In genomic region chr22:24482586-24482985, GRCh38 we compare ENCODE assay signal across 12 cellular contexts. TPM values are rescaled to one million over a fixed set of nuclear protein-coding genes. Genes with fewer than 3 reads are reported as not detected.
DNase-seq lines count a peak whose midpoint lies in the region; ATAC-seq, FAIRE-seq and TF ChIP-seq lines count a peak whose summit lies in the region.
"Had no signal": no experiment of that assay in that cellular context is flagged by ENCODE, and none has a peak within 500 bp of the region (broad histone marks: within the 10 kb centered on the region; RNA-seq: fewer than 3 reads in every experiment).

No MANE protein-coding gene starts in this region.

- DNase-seq in natural killer cell treated with Interleukin-12 subunit alpha and Interleukin-12 subunit beta and Interleukin-15 and Interleukin-18, amount 100 ng/mL, for 72 hours (ENCODE audit: low spot score), result no peak
- no peak for DNase-seq in natural killer cell
- peak; percentile 57 for DNase-seq in RCC 7860 (ENCODE audit: low spot score)
- DNase-seq in fibroblast of pulmonary artery (ENCODE audit: low read depth), result peak; percentile 78
- DNase-seq in Peyer's patch, result no peak
- DNase-seq in vagina (ENCODE audit: extremely low spot score in 2 of 2), result no peak
- DNase-seq: activated CD4-positive, alpha-beta T cell treated with anti-CD3 and anti-CD28 coated beads for 4 hours had no signal

- no peaks in the 10 kb centered on the region for H3K27me3 Mint-ChIP-seq in natural killer cell treated with Interleukin-12 subunit alpha and Interleukin-12 subunit beta and Interleukin-15 and Interleukin-18, amount 100 ng/mL, for 72 hours
- peaks cover 0 to 2% of the 10 kb centered on the region in 2 donors for H3K27me3 Mint-ChIP-seq in natural killer cell (ENCODE audit: low read depth in 2 of 2)
- H3K27me3 Mint-ChIP-seq in stimulated activated memory B cell treated with anti-CD40 and anti-IgM and Interleukin-4, amounts not matched to agents 10 μg/mL and 1 μg/mL and 100 μg/mL, for 72 hours, result no peaks in the 10 kb centered on the region
- H3K27me3 Mint-ChIP-seq: dendritic cell treated with granulocyte-macrophage colony-stimulating factor and Interleukin-4, amounts not matched to agents 40 ng/mL and 50 ng/mL, for 4 days; stimulated activated naive CD8-positive, alpha-beta T cell treated with anti-CD3 and anti-CD28 coated beads, Interleukin-15, Interleukin-2, amounts not matched to agents 100 ng/mL and 50 ng/mL, for 24 hours had no signal

- peak overlapping the region; percentile 7 for H3K4me3 Mint-ChIP-seq in natural killer cell treated with Interleukin-12 subunit alpha and Interleukin-12 subunit beta and Interleukin-15 and Interleukin-18, amount 100 ng/mL, for 72 hours
- H3K4me3 Mint-ChIP-seq in natural killer cell, result no peak overlapping the region
- H3K4me3 Mint-ChIP-seq in stimulated activated memory B cell treated with anti-CD40 and anti-IgM and Interleukin-4, amounts not matched to agents 10 μg/mL and 1 μg/mL and 100 μg/mL, for 72 hours, result no peak overlapping the region
- H3K4me3 Mint-ChIP-seq: dendritic cell treated with granulocyte-macrophage colony-stimulating factor and Interleukin-4, amounts not matched to agents 40 ng/mL and 50 ng/mL, for 4 days; stimulated activated naive CD8-positive, alpha-beta T cell treated with anti-CD3 and anti-CD28 coated beads, Interleukin-15, Interleukin-2, amounts not matched to agents 100 ng/mL and 50 ng/mL, for 24 hours had no signal

- peak; percentile 70 for FAIRE-seq in RCC 7860 (lab: Jason Lieb, UNC)

- H3K4me1 ChIP-seq in Peyer's patch (no peaks in the 10 kb centered on the region), vagina (peaks cover 8% of the 10 kb centered on the region)
- H3K4me1 ChIP-seq: parathyroid adenoma had no signal

- intact Hi-C loops in natural killer cell (cut with micrococcal nuclease) (no loop called here), vagina (cut with DNase I) (no loop called here)

- H3K27me3 ChIP-seq in Peyer's patch (no peaks in the 10 kb centered on the region), vagina (no peaks in the 10 kb centered on the region)

- no peak overlapping the region for H3K27ac ChIP-seq in Peyer's patch
- H3K27ac ChIP-seq in vagina, result no peak overlapping the region
- H3K27ac ChIP-seq: parathyroid adenoma had no signal

- H3K36me3 ChIP-seq in Peyer's patch (no peaks in the 10 kb centered on the region), vagina (no peaks in the 10 kb centered on the region)

- H3K4me1 Mint-ChIP-seq in natural killer cell treated with Interleukin-12 subunit alpha and Interleukin-12 subunit beta and Interleukin-15 and Interleukin-18, amount 100 ng/mL, for 72 hours (ENCODE audit: low read depth in 2 of 2), result peaks cover 27 to 32% of the 10 kb centered on the region in 2 donors
- H3K4me1 Mint-ChIP-seq in natural killer cell, result no peaks in the 10 kb centered on the region
- H3K4me1 Mint-ChIP-seq in stimulated activated memory B cell treated with anti-CD40 and anti-IgM and Interleukin-4, amounts not matched to agents 10 μg/mL and 1 μg/mL and 100 μg/mL, for 72 hours, result peaks cover 17% of the 10 kb centered on the region

- no peaks in the 10 kb centered on the region for H3K36me3 Mint-ChIP-seq in natural killer cell treated with Interleukin-12 subunit alpha and Interleukin-12 subunit beta and Interleukin-15 and Interleukin-18, amount 100 ng/mL, for 72 hours
- no peaks in the 10 kb centered on the region for H3K36me3 Mint-ChIP-seq in natural killer cell
- no peaks in the 10 kb centered on the region for H3K36me3 Mint-ChIP-seq in stimulated activated memory B cell treated with anti-CD40 and anti-IgM and Interleukin-4, amounts not matched to agents 10 μg/mL and 1 μg/mL and 100 μg/mL, for 72 hours

- TF ChIP-seq CTCF in natural killer cell (IDR thresholded peaks at IDR 0.05), result no peak
- no peak for TF ChIP-seq CTCF in fibroblast of pulmonary artery (IDR thresholded peaks at IDR 0.05; ENCODE audit: low read length, missing control alignments)
- no peak for TF ChIP-seq CTCF in Peyer's patch (IDR thresholded peaks at IDR 0.05)
- TF ChIP-seq CTCF in vagina (IDR thresholded peaks at IDR 0.05), result no peak

- peak overlapping the region in 1 of 2 donors; percentile 9 for H3K27ac Mint-ChIP-seq in natural killer cell treated with Interleukin-12 subunit alpha and Interleukin-12 subunit beta and Interleukin-15 and Interleukin-18, amount 100 ng/mL, for 72 hours
- H3K27ac Mint-ChIP-seq in natural killer cell, result no peak overlapping the region
- no peak overlapping the region for H3K27ac Mint-ChIP-seq in stimulated activated memory B cell treated with anti-CD40 and anti-IgM and Interleukin-4, amounts not matched to agents 10 μg/mL and 1 μg/mL and 100 μg/mL, for 72 hours
- H3K27ac Mint-ChIP-seq: dendritic cell treated with granulocyte-macrophage colony-stimulating factor and Interleukin-4, amounts not matched to agents 40 ng/mL and 50 ng/mL, for 4 days; stimulated activated naive CD8-positive, alpha-beta T cell treated with anti-CD3 and anti-CD28 coated beads, Interleukin-15, Interleukin-2, amounts not matched to agents 100 ng/mL and 50 ng/mL, for 24 hours had no signal

- ATAC-seq in natural killer cell treated with Interleukin-12 subunit alpha and Interleukin-12 subunit beta and Interleukin-15 and Interleukin-18, amount 100 ng/mL, for 72 hours, result peak in 1 of 2 donors; percentile 68
- ATAC-seq in natural killer cell (no peak), HG03095 (IDR thresholded peaks at IDR 0.05; ENCODE audit: unreplicated experiment) (no peak)
- no peak for ATAC-seq in stimulated activated memory B cell treated with anti-CD40 and anti-IgM and Interleukin-4, amounts not matched to agents 10 μg/mL and 1 μg/mL and 100 μg/mL, for 72 hours

- no peak overlapping the region for H3K4me3 ChIP-seq in fibroblast of pulmonary artery (replicated peaks; ENCODE audit: low read depth, low read length)
- no peak overlapping the region for H3K4me3 ChIP-seq in Peyer's patch
- H3K4me3 ChIP-seq in vagina, result no peak overlapping the region

- H3K9me3 ChIP-seq in Peyer's patch (no peaks in the 10 kb centered on the region), vagina (no peaks in the 10 kb centered on the region)

- H3K9me3 Mint-ChIP-seq in natural killer cell treated with Interleukin-12 subunit alpha and Interleukin-12 subunit beta and Interleukin-15 and Interleukin-18, amount 100 ng/mL, for 72 hours, result no peaks in the 10 kb centered on the region
- H3K9me3 Mint-ChIP-seq in natural killer cell, result no peaks in the 10 kb centered on the region
- no peaks in the 10 kb centered on the region for H3K9me3 Mint-ChIP-seq in stimulated activated memory B cell treated with anti-CD40 and anti-IgM and Interleukin-4, amounts not matched to agents 10 μg/mL and 1 μg/mL and 100 μg/mL, for 72 hours
- H3K9me3 Mint-ChIP-seq: dendritic cell treated with granulocyte-macrophage colony-stimulating factor and Interleukin-4, amounts not matched to agents 40 ng/mL and 50 ng/mL, for 4 days; stimulated activated naive CD8-positive, alpha-beta T cell treated with anti-CD3 and anti-CD28 coated beads, Interleukin-15, Interleukin-2, amounts not matched to agents 100 ng/mL and 50 ng/mL, for 24 hours had no signal

- TF ChIP-seq POLR2A in Peyer's patch (IDR thresholded peaks at IDR 0.05) (no peak), vagina (IDR thresholded peaks at IDR 0.05) (no peak)

RNA-seq across cellular contexts. Expression of gene UPB1, which starts 12.5 kb away (rescaled TPM):
- total RNA-seq in natural killer cell treated with Interleukin-12 subunit alpha and Interleukin-12 subunit beta and Interleukin-15 and Interleukin-18, amount 100 ng/mL, for 72 hours, result 1 to 10 TPM in 1 of 2 donors, under 1 TPM in 1; 0.84 to 1.9 TPM
- total RNA-seq in natural killer cell (1 to 10 TPM in 1 of 3 donors, under 1 TPM in 2; 0.33 to 1.6 (median 0.50) TPM), Peyer's patch (under 1 TPM in 1 of 4 donors, not detected in 3; 0.80 TPM), vagina (not detected)

RNA-seq across cellular contexts. Expression of gene ADORA2A, which starts 55.2 kb away (rescaled TPM):
- 10 to 100 TPM; 29.0 to 81.6 TPM for total RNA-seq in natural killer cell treated with Interleukin-12 subunit alpha and Interleukin-12 subunit beta and Interleukin-15 and Interleukin-18, amount 100 ng/mL, for 72 hours
- total RNA-seq in natural killer cell (10 to 100 TPM; 11.0 to 15.0 (median 11.7) TPM), Peyer's patch (1 to 10 TPM; 1.3 to 4.3 (median 2.6) TPM), vagina (5.2 TPM)

Comparison
In these comparisons a context has a peak if more than half of its experiments do, and no peak if none do; other contexts are left out.
1. DNase-seq: peak in RCC 7860 (single experiment) and fibroblast of pulmonary artery (single experiment); none in natural killer cell treated with Interleukin-12 subunit alpha and Interleukin-12 subunit beta and Interleukin-15 and Interleukin-18, amount 100 ng/mL, for 72 hours (single experiment), natural killer cell (single experiment), Peyer's patch (0 of 3) and vagina (0 of 2).